34 cellular contexts compared by ENCODE assay signal in the genomic region with DNA sequence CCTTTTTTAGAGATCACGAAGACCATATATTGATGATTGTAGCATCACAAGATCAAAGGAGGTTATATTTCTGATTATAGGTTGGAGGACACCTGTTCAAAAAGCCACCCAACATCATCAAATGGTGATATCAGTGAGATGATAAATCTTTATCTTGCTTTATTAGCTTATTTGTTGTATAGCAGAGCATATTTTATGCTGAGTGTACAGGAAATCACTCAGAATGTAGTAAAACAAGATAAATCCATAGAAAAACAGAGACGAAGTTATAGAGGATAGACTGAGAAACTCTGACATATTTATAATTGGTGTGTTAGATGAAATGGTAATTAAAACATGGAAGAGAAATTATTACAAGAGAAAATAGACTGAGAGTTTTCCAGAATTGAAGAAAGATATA.
"Had no signal": no experiment of that assay in that cellular context is flagged by ENCODE, and none has a peak within 500 bp of the region (broad histone marks: within the 10 kb centered on the region; RNA-seq: fewer than 3 reads in every experiment).

No MANE protein-coding gene starts in this region.

- FAIRE-seq: astrocyte, bronchial epithelial cell had no signal

- H3K27me3 ChIP-seq: adrenal gland, ascending aorta, body of pancreas, brain microvascular endothelial cell, breast epithelium, cardiac muscle cell had no signal

- H3K36me3 ChIP-seq: adrenal gland, ascending aorta, brain microvascular endothelial cell, breast epithelium, cardiac muscle cell had no signal

- H3K27ac ChIP-seq: adrenal gland, ascending aorta, body of pancreas, brain microvascular endothelial cell, breast epithelium, cardiac muscle cell had no signal

- H3K4me1 ChIP-seq: adrenal gland, ascending aorta, body of pancreas, breast epithelium had no signal

- ATAC-seq: activated naive CD4-positive, alpha-beta T cell treated with anti-CD3 and anti-CD28 coated beads, Interleukin-2, amount 50 U/mL, for 72 hours; activated naive CD8-positive, alpha-beta T cell treated with anti-CD3 and anti-CD28 coated beads, Interleukin-2, amount 50 U/mL, for 24 hours; activated T-cell treated with anti-CD3 and anti-CD28 coated beads, Interleukin-2, amount 50 U/mL, for 4 hours; activated T-cell treated with anti-CD3 and anti-CD28 coated beads, Interleukin-2, amount 50 U/mL, for 72 hours; activated T-helper 17 cell treated with anti-CD3 and anti-CD28 coated beads, Interleukin-2, amount 50 U/mL, for 72 hours; body of pancreas had no signal

- H3K9me3 ChIP-seq: adrenal gland, ascending aorta, body of pancreas, breast epithelium had no signal

- DNase-seq: activated effector memory CD4-positive, alpha-beta T cell treated with anti-CD3 and anti-CD28 coated beads, Interleukin-2, amount 50 U/mL, for 16 hours; activated effector memory CD4-positive, alpha-beta T cell treated with Interleukin-2 at 50 U/mL for 16 hours; activated gamma-delta T cell; activated gamma-delta T cell treated with Interleukin-2 at 50 U/mL for 16 hours; activated naive CD4-positive, alpha-beta T cell; activated naive CD4-positive, alpha-beta T cell treated with anti-CD3 and anti-CD28 coated beads for 36 hours; activated naive CD4-positive, alpha-beta T cell treated with anti-CD3 and anti-CD28 coated beads, Interleukin-2, amount 10 ng/mL, durations not matched to agents 7 days and 5 days; activated naive CD4-positive, alpha-beta T cell treated with anti-CD3 and anti-CD28 coated beads, Interleukin-2, amount 50 U/mL, for 16 hours; activated naive CD4-positive, alpha-beta T cell treated with Interleukin-2 at 50 U/mL for 16 hours; activated naive CD8-positive, alpha-beta T cell treated with anti-CD3 and anti-CD28 coated beads for 36 hours; activated naive CD8-positive, alpha-beta T cell treated with anti-CD3 and anti-CD28 coated beads, Interleukin-2, amount 10 ng/mL, durations not matched to agents 7 days and 5 days; activated naive CD8-positive, alpha-beta T cell treated with anti-CD3 and anti-CD28 coated beads, Interleukin-2, amount 50 U/mL, for 24 hours; activated T-cell treated with anti-CD3 and anti-CD28 coated beads, Interleukin-2, amount 50 U/mL, for 1 hour; activated T-cell treated with anti-CD3 and anti-CD28 coated beads, Interleukin-2, amount 50 U/mL, for 24 hours; activated T-cell treated with anti-CD3 and anti-CD28 coated beads, Interleukin-2, amount 50 U/mL, for 4 hours; activated T-cell treated with anti-CD3 and anti-CD28 coated beads, Interleukin-2, amount 50 U/mL, for 48 hours; activated T-cell treated with anti-CD3 and anti-CD28 coated beads, Interleukin-2, amount 50 U/mL, for 72 hours; adrenal gland; amniotic stem cell; amygdala; anterior cingulate cortex; aorta; body of pancreas; brain microvascular endothelial cell; caudate nucleus; central memory CD4-positive, alpha-beta T cell; cerebellar nuclear complex had no signal

- H3K4me3 ChIP-seq: adrenal gland, ascending aorta, body of pancreas, breast epithelium, cardiac muscle cell had no signal
